Comparison of ENCODE assay signal across 1 cellular context in the genomic region with DNA sequence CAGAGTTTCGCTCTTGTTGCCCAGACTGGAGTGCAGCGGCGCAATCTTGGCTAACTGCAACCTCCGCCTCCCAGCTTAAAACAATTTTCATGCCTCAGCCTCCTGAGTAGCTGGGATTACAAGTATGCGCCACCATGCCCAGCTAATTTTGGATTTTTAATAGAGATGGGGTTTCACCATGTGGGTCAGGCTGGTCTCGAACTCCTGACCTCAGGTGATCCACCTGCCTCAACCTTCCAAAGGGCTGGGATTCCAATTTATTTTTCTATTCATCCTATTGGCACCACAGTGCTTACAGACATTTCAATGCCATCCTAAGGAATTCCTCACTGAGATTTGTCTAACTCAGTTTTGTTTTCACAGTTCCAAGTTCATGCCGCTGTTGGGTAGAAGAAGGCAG.
TF ChIP-seq lines count a peak whose summit lies in the region.
"Not testable (repeated sequence)": the region's sequence is repeated elsewhere in the genome, so short reads cannot be mapped to it uniquely, and the experiment has no call there.

No MANE protein-coding gene starts in this region.

TF ChIP-seq in HepG2, 621 proteins besides CTCF, POLR2A, EP300 and RAD21:
- peak; percentile 11; the same call in 1 of the 2 replicates for TF ChIP-seq ZNF501 (CRISPR knock-in tag; IDR thresholded peaks at IDR 0.05)
- 0 out of 2 replicates have a peak, but pooled peaks have one; percentile 3 for TF ChIP-seq ZNF292 (CRISPR knock-in tag; IDR thresholded peaks at IDR 0.05; ENCODE audit: borderline replicate concordance, low read depth)
- TF ChIP-seq, protein P1, sequence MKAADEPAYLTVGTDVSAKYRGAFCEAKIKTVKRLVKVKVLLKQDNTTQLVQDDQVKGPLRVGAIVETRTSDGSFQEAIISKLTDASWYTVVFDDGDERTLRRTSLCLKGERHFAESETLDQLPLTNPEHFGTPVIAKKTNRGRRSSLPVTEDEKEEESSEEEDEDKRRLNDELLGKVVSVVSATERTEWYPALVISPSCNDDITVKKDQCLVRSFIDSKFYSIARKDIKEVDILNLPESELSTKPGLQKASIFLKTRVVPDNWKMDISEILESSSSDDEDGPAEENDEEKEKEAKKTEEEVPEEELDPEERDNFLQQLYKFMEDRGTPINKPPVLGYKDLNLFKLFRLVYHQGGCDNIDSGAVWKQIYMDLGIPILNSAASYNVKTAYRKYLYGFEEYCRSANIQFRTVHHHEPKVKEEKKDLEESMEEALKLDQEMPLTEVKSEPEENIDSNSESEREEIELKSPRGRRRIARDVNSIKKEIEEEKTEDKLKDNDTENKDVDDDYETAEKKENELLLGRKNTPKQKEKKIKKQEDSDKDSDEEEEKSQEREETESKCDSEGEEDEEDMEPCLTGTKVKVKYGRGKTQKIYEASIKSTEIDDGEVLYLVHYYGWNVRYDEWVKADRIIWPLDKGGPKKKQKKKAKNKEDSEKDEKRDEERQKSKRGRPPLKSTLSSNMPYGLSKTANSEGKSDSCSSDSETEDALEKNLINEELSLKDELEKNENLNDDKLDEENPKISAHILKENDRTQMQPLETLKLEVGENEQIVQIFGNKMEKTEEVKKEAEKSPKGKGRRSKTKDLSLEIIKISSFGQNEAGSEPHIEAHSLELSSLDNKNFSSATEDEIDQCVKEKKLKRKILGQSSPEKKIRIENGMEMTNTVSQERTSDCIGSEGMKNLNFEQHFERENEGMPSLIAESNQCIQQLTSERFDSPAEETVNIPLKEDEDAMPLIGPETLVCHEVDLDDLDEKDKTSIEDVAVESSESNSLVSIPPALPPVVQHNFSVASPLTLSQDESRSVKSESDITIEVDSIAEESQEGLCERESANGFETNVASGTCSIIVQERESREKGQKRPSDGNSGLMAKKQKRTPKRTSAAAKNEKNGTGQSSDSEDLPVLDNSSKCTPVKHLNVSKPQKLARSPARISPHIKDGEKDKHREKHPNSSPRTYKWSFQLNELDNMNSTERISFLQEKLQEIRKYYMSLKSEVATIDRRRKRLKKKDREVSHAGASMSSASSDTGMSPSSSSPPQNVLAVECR (CRISPR knock-in tag; IDR thresholded peaks at IDR 0.05; ENCODE audit: borderline replicate concordance), result 0 out of 2 replicates have a peak, but pooled peaks have one; percentile 34
- TF ChIP-seq, protein P2, sequence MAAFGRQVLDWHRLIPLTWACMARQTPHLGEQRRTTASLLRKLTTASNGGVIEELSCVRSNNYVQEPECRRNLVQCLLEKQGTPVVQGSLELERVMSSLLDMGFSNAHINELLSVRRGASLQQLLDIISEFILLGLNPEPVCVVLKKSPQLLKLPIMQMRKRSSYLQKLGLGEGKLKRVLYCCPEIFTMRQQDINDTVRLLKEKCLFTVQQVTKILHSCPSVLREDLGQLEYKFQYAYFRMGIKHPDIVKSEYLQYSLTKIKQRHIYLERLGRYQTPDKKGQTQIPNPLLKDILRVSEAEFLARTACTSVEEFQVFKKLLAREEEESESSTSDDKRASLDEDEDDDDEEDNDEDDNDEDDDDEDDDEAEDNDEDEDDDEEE (CRISPR knock-in tag; IDR thresholded peaks at IDR 0.05), result 0 out of 2 replicates have a peak, but pooled peaks have one; percentile 54
- TF ChIP-seq MTF2 (CRISPR knock-in tag; IDR thresholded peaks at IDR 0.05; ENCODE audit: borderline replicate concordance), result 0 out of 2 replicates have a peak, but pooled peaks have one; percentile 66
- 0 out of 2 replicates have a peak, but pooled peaks have one; percentile 16 for TF ChIP-seq ZNF335 (CRISPR knock-in tag; IDR thresholded peaks at IDR 0.05)
- TF ChIP-seq, protein P3, sequence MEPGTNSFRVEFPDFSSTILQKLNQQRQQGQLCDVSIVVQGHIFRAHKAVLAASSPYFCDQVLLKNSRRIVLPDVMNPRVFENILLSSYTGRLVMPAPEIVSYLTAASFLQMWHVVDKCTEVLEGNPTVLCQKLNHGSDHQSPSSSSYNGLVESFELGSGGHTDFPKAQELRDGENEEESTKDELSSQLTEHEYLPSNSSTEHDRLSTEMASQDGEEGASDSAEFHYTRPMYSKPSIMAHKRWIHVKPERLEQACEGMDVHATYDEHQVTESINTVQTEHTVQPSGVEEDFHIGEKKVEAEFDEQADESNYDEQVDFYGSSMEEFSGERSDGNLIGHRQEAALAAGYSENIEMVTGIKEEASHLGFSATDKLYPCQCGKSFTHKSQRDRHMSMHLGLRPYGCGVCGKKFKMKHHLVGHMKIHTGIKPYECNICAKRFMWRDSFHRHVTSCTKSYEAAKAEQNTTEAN (CRISPR knock-in tag; conservative IDR thresholded peaks at IDR 0.05), result 0 out of 2 replicates have a peak, but pooled peaks have one; percentile 4
- TF ChIP-seq, protein P4, sequence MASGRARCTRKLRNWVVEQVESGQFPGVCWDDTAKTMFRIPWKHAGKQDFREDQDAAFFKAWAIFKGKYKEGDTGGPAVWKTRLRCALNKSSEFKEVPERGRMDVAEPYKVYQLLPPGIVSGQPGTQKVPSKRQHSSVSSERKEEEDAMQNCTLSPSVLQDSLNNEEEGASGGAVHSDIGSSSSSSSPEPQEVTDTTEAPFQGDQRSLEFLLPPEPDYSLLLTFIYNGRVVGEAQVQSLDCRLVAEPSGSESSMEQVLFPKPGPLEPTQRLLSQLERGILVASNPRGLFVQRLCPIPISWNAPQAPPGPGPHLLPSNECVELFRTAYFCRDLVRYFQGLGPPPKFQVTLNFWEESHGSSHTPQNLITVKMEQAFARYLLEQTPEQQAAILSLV (CRISPR knock-in tag; IDR thresholded peaks at IDR 0.05; ENCODE audit: borderline replicate concordance), result 0 out of 2 replicates have a peak, but pooled peaks have one; percentile 18
- not testable (repeated sequence) for TF ChIP-seq LCORL (IDR thresholded peaks at IDR 0.05)
- TF ChIP-seq LCORL (CRISPR knock-in tag; IDR thresholded peaks at IDR 0.05), result 0 out of 2 replicates have a peak, but pooled peaks have one; percentile 9
- TF ChIP-seq, protein P5, sequence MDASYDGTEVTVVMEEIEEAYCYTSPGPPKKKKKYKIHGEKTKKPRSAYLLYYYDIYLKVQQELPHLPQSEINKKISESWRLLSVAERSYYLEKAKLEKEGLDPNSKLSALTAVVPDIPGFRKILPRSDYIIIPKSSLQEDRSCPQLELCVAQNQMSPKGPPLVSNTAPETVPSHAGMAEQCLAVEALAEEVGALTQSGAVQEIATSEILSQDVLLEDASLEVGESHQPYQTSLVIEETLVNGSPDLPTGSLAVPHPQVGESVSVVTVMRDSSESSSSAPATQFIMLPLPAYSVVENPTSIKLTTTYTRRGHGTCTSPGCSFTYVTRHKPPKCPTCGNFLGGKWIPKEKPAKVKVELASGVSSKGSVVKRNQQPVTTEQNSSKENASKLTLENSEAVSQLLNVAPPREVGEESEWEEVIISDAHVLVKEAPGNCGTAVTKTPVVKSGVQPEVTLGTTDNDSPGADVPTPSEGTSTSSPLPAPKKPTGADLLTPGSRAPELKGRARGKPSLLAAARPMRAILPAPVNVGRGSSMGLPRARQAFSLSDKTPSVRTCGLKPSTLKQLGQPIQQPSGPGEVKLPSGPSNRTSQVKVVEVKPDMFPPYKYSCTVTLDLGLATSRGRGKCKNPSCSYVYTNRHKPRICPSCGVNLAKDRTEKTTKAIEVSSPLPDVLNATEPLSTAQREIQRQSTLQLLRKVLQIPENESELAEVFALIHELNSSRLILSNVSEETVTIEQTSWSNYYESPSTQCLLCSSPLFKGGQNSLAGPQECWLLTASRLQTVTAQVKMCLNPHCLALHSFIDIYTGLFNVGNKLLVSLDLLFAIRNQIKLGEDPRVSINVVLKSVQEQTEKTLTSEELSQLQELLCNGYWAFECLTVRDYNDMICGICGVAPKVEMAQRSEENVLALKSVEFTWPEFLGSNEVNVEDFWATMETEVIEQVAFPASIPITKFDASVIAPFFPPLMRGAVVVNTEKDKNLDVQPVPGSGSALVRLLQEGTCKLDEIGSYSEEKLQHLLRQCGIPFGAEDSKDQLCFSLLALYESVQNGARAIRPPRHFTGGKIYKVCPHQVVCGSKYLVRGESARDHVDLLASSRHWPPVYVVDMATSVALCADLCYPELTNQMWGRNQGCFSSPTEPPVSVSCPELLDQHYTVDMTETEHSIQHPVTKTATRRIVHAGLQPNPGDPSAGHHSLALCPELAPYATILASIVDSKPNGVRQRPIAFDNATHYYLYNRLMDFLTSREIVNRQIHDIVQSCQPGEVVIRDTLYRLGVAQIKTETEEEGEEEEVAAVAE (CRISPR knock-in tag; IDR thresholded peaks at IDR 0.05; ENCODE audit: borderline replicate concordance), result 0 out of 2 replicates have a peak, but pooled peaks have one; percentile 5
